In the genomic region with DNA sequence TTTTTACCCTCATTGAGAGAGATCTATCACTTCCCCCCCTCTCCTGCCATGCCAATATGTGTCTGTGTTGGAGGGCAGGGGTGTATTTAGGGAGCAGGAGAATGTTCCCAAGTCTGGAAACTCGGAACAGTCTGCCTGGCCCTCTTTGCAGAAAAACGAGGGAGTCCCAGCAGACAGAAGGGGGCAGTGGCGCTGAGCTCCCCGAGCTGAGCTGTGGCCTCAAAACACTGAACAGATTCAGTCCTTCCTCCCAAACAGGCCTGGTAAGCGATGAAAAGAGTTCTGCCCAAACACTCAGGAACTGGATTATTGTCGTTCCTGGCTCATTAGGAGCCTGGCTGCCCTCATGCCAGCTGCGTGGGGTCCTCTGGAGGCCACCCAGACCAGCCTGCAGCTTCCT, we compare ENCODE assay signal across 14 cellular contexts. TPM values are rescaled to one million over a fixed set of nuclear protein-coding genes. Genes with fewer than 3 reads are reported as not detected.
DNase-seq lines count a peak whose midpoint lies in the region; FAIRE-seq and TF ChIP-seq lines count a peak whose summit lies in the region.
"Had no signal": no experiment of that assay in that cellular context is flagged by ENCODE, and none has a peak within 500 bp of the region (broad histone marks: within the 10 kb centered on the region; RNA-seq: fewer than 3 reads in every experiment).

No MANE protein-coding gene starts in this region.

- H3K9ac ChIP-seq in keratinocyte (ENCODE audit: control insufficient read depth, extremely low read depth, insufficient read depth, low read length), result peak overlapping the region; percentile 1
- H3K9ac ChIP-seq: BLaER1 had no signal

- H3K36me3 ChIP-seq in keratinocyte (ENCODE audit: control insufficient read depth in 2 of 2, extremely low read depth in 1 of 2, insufficient read depth in 2 of 2, low read length in 2 of 2), result no peaks in the 10 kb centered on the region
- H3K36me3 ChIP-seq: BLaER1, breast epithelium, heart right ventricle, transverse colon had no signal

- no peak for FAIRE-seq in keratinocyte (lab: Jason Lieb, UNC)
- FAIRE-seq: GM12892 had no signal

- H2AFZ ChIP-seq in keratinocyte (ENCODE audit: control insufficient read depth, low read length), result peak overlapping the region; percentile 14

- peak overlapping the region; percentile 43 for H3K27ac ChIP-seq in 22Rv1
- H3K27ac ChIP-seq in keratinocyte (ENCODE audit: control insufficient read depth, insufficient read depth, low read length), result peak overlapping the region; percentile 60
- H3K27ac ChIP-seq: BLaER1, breast epithelium, transverse colon had no signal

- H3K27me3 ChIP-seq in keratinocyte (ENCODE audit: control insufficient read depth, extremely low read depth, insufficient read depth, low read length), result no peaks in the 10 kb centered on the region
- H3K27me3 ChIP-seq: BLaER1, breast epithelium, heart right ventricle, transverse colon had no signal

- no peaks in the 10 kb centered on the region for H3K9me3 ChIP-seq in keratinocyte (ENCODE audit: control insufficient read depth, low read depth, low read length)
- H3K9me3 ChIP-seq: BLaER1, breast epithelium, heart right ventricle, transverse colon had no signal

- no peaks in the 10 kb centered on the region for H3K9me1 ChIP-seq in keratinocyte (ENCODE audit: control insufficient read depth, extremely low read depth, insufficient read depth, low read length)

- TF ChIP-seq CTCF in 22Rv1 (IDR thresholded peaks at IDR 0.05) (no peak), GM13977 (IDR thresholded peaks at IDR 0.05; ENCODE audit: extremely low read depth, insufficient read depth, missing control alignments) (peak; percentile 35), astrocyte of the spinal cord (IDR thresholded peaks at IDR 0.05; ENCODE audit: low read depth, low read length) (peak; percentile 46), keratinocyte (optimal IDR thresholded peaks at IDR 0.05 in 1 of 3, IDR thresholded peaks at IDR 0.05 in 1 of 3, conservative IDR thresholded peaks at IDR 0.05 in 1 of 3; ENCODE audit: extremely low read depth in 1 of 3, insufficient read depth in 2 of 3, low read length in 3 of 3) (peak in 2 of 3 experiments; percentile 9 to 20)

- H3K4me3 ChIP-seq in astrocyte of the spinal cord (ENCODE audit: low read depth, low read length), result no peak overlapping the region
- no peak overlapping the region for H3K4me3 ChIP-seq in keratinocyte (ENCODE audit: control insufficient read depth in 2 of 3, extremely low read depth in 1 of 3, insufficient read depth in 2 of 3, low read depth in 1 of 3, low read length in 3 of 3)
- H3K4me3 ChIP-seq: BLaER1, heart right ventricle, transverse colon had no signal

- no peaks in the 10 kb centered on the region for H3K79me2 ChIP-seq in keratinocyte (ENCODE audit: control insufficient read depth, insufficient read depth, low read length)

- peak overlapping the region; percentile 34 for H3K4me2 ChIP-seq in keratinocyte (ENCODE audit: control insufficient read depth, extremely low read depth, insufficient read depth, low read depth, low read length)
- H3K4me2 ChIP-seq: BLaER1 had no signal

- peaks cover 10% of the 10 kb centered on the region for H3K4me1 ChIP-seq in keratinocyte (ENCODE audit: control insufficient read depth, extremely low read depth, insufficient read depth, low read length)
- H3K4me1 ChIP-seq: BLaER1, breast epithelium, transverse colon had no signal

- no peak for DNase-seq in GM13977 (ENCODE audit: low spot score)
- no peak for DNase-seq in astrocyte of the spinal cord (ENCODE audit: low read depth, low spot score)
- DNase-seq in keratinocyte (ENCODE audit: low read depth, low spot score), result no peak
- no peak for DNase-seq in SW 1271 (lab: John Stamatoyannopoulos, UW)
- DNase-seq in NCI-H2171 (lab: John Stamatoyannopoulos, UW), result no peak
- no peak for DNase-seq in mesenteric fat pad (ENCODE audit: low spot score)
- DNase-seq in activated CD8-positive, alpha-beta memory T cell treated with anti-CD3 and anti-CD28 coated beads for 24 hours, result no peak
- DNase-seq: activated CD8-positive, alpha-beta memory T cell treated with anti-CD3 and anti-CD28 coated beads, Interleukin-2, amount 10 ng/mL, durations not matched to agents 7 days and 5 days; transverse colon had no signal

- dilution Hi-C loops in keratinocyte (cut with MboI; ENCODE audit: extremely low pct_ligation_motif_present, low sequenced_read_pairs), result no loop called here

- no peaks in the 10 kb centered on the region for H4K20me1 ChIP-seq in keratinocyte (ENCODE audit: control insufficient read depth, extremely low read depth, insufficient read depth, low read length)
- H4K20me1 ChIP-seq: BLaER1 had no signal

- in situ Hi-C loops in GM13977 (cut with MboI; ENCODE audit: low pct_unique_long_range_greater_than_20kb, low sequenced_read_pairs, unreplicated experiment), result no loop called here
- in situ Hi-C loops in astrocyte of the spinal cord (cut with HindIII; ENCODE audit: low sequenced_read_pairs), result no loop called here

RNA-seq across cellular contexts. Expression of a gene that starts 1.0 kb away (rescaled TPM):
- not detected in 3 replicates for polyA plus RNA-seq in keratinocyte
- polyA plus RNA-seq in keratinocyte (2011; ENCODE audit: low read depth), result not detected
- not detected in 2 replicates for polyA plus RNA-seq in keratinocyte (2011; cell fraction: cytosol; rRNA removed)
- polyA plus RNA-seq in keratinocyte (2011; cell fraction: nucleus; rRNA removed), result 0.12 TPM in 1 of 2 replicates, not detected in the other
- polyA plus RNA-seq in keratinocyte (2012; ENCODE audit: low replicate concordance), result not detected in 2 replicates
- polyA minus RNA-seq in keratinocyte, result not detected in 3 replicates
- not detected for polyA minus RNA-seq in keratinocyte (2011; cell fraction: cytosol; rRNA and poly(A)+ RNA removed)
- polyA minus RNA-seq in keratinocyte (2011; cell fraction: nucleus; rRNA and poly(A)+ RNA removed), result not detected in 2 replicates
- not detected for total RNA-seq in mesenteric fat pad
- total RNA-seq: activated CD8-positive, alpha-beta memory T cell treated with anti-CD3 and anti-CD28 coated beads, Interleukin-2, amount 10 ng/mL, durations not matched to agents 7 days and 5 days; breast epithelium; heart right ventricle; transverse colon had no signal
